8 cellular contexts compared by ENCODE assay signal in genomic region chr18:77100751-77101355, GRCh38. TPM values are rescaled to one million over a fixed set of nuclear protein-coding genes. Genes with fewer than 3 reads are reported as not detected.
DNase-seq lines count a peak whose midpoint lies in the region; ATAC-seq and TF ChIP-seq lines count a peak whose summit lies in the region.

No MANE protein-coding gene starts in this region.

- peak overlapping the region; percentile 70 to 83 (median 77) for H3K9ac ChIP-seq in BLaER1 treated with 17β-estradiol and CSF1 and Interleukin-3, amounts not matched to agents 10 nM and 100 nM
- peak overlapping the region; percentile 74 for H3K9ac ChIP-seq in OCI-LY3 (ENCODE audit: low read length)

- no peaks in the 10 kb centered on the region for H3K36me3 Mint-ChIP-seq in nephron (ENCODE audit: low read depth)

- no peaks in the 10 kb centered on the region for H3K27me3 Mint-ChIP-seq in nephron (ENCODE audit: low read depth)

- H2AFZ ChIP-seq in OCI-LY3 (ENCODE audit: low read depth, low read length) = no peak overlapping the region

- no peak for ATAC-seq in omental fat pad (ENCODE audit: low FRiP score)
- no peak for ATAC-seq in GM19328 (IDR thresholded peaks at IDR 0.05; ENCODE audit: unreplicated experiment)

- H3K27me3 ChIP-seq in BLaER1 treated with 17β-estradiol and CSF1 and Interleukin-3, amounts not matched to agents 10 nM and 100 nM = no peaks in the 10 kb centered on the region
- H3K27me3 ChIP-seq in OCI-LY3 (ENCODE audit: low read depth, low read length) (no peaks in the 10 kb centered on the region), breast epithelium (no peaks in the 10 kb centered on the region)

- TF ChIP-seq CTCF in OCI-LY3 (IDR thresholded peaks at IDR 0.05; ENCODE audit: low read depth, low read length) = no peak
- TF ChIP-seq CTCF in breast epithelium (IDR thresholded peaks at IDR 0.05) = no peak
- TF ChIP-seq CTCF in nephron (IDR thresholded peaks at IDR 0.05; ENCODE audit: unreplicated experiment in 3 of 3) = no peak
- no peak for TF ChIP-seq CTCF in omental fat pad (IDR thresholded peaks at IDR 0.05)
- no peak for TF ChIP-seq CTCF in GM10266 (IDR thresholded peaks at IDR 0.05; ENCODE audit: control insufficient read depth, insufficient read depth, low read depth, missing control alignments)

- peak overlapping the region; percentile 75 to 94 (median 88) for H3K27ac ChIP-seq in BLaER1 treated with 17β-estradiol and CSF1 and Interleukin-3, amounts not matched to agents 10 nM and 100 nM
- H3K27ac ChIP-seq in OCI-LY3 (ENCODE audit: low read length) = peak overlapping the region; percentile 92
- H3K27ac ChIP-seq in breast epithelium = peak overlapping the region; percentile 75 to 93

- H3K4me3 ChIP-seq in BLaER1 treated with 17β-estradiol and CSF1 and Interleukin-3, amounts not matched to agents 10 nM and 100 nM = peak overlapping the region in 4 of 10 experiments; percentile 21 to 54 (median 35); a peak in 7 of 20 replicates
- peak overlapping the region; percentile 57 for H3K4me3 ChIP-seq in OCI-LY3 (ENCODE audit: low read length)
- H3K4me3 ChIP-seq in breast epithelium = peak overlapping the region in 1 of 3 donors; percentile 37

- H3K9me3 ChIP-seq in BLaER1 treated with 17β-estradiol and CSF1 and Interleukin-3, amounts not matched to agents 10 nM and 100 nM (replicated peaks in 1 of 11) = no peaks in the 10 kb centered on the region
- H3K9me3 ChIP-seq in OCI-LY3 (ENCODE audit: insufficient read depth, low read length) = no peaks in the 10 kb centered on the region
- H3K9me3 ChIP-seq in breast epithelium = no peaks in the 10 kb centered on the region

- H3K27ac Mint-ChIP-seq in nephron = peak overlapping the region; percentile 97 to 100 (median 98)

- H3K4me2 ChIP-seq in BLaER1 treated with 17β-estradiol and CSF1 and Interleukin-3, amounts not matched to agents 10 nM and 100 nM = peak overlapping the region; percentile 80 to 97 (median 89)
- H3K4me2 ChIP-seq in OCI-LY3 (ENCODE audit: low read length) = peak overlapping the region; percentile 77

- H3K4me1 Mint-ChIP-seq in nephron = peaks cover 94% of the 10 kb centered on the region

- intact Hi-C loops in breast epithelium (cut with DNase I; ENCODE audit: low total_unique reads) = no loop called here

- peaks cover 25% of the 10 kb centered on the region for H3K79me2 ChIP-seq in OCI-LY3 (ENCODE audit: low read length)

- peaks cover 0 to 69% (median 5%) of the 10 kb centered on the region in 11 experiments; a peak in 12 of 22 replicates for H4K20me1 ChIP-seq in BLaER1 treated with 17β-estradiol and CSF1 and Interleukin-3, amounts not matched to agents 10 nM and 100 nM
- H4K20me1 ChIP-seq in OCI-LY3 (ENCODE audit: insufficient read depth, low read length) = no peaks in the 10 kb centered on the region

- H3K36me3 ChIP-seq in BLaER1 treated with 17β-estradiol and CSF1 and Interleukin-3, amounts not matched to agents 10 nM and 100 nM = peaks cover 60 to 86% (median 71%) of the 10 kb centered on the region in 11 experiments
- peaks cover 53% of the 10 kb centered on the region for H3K36me3 ChIP-seq in OCI-LY3 (replicated peaks; ENCODE audit: low read depth, low read length)
- H3K36me3 ChIP-seq in breast epithelium = no peaks in the 10 kb centered on the region

- H3K4me3 Mint-ChIP-seq in nephron = peak overlapping the region in 1 of 3 experiments; percentile 46

- no peaks in the 10 kb centered on the region for H3K9me3 Mint-ChIP-seq in nephron

- no peak for TF ChIP-seq POLR2A in breast epithelium (IDR thresholded peaks at IDR 0.05)

- peaks cover 88 to 100% (median 99%) of the 10 kb centered on the region in 10 experiments for H3K4me1 ChIP-seq in BLaER1 treated with 17β-estradiol and CSF1 and Interleukin-3, amounts not matched to agents 10 nM and 100 nM
- peaks cover 90% of the 10 kb centered on the region for H3K4me1 ChIP-seq in OCI-LY3 (ENCODE audit: low read length)
- H3K4me1 ChIP-seq in breast epithelium = peaks cover 0 to 9% of the 10 kb centered on the region in 2 donors

- no peak for DNase-seq in breast epithelium (ENCODE audit: low spot score in 2 of 2)
- no peak for DNase-seq in omental fat pad (ENCODE audit: low spot score)
- no peak for DNase-seq in RKO (ENCODE audit: low spot score)
- no peak for DNase-seq in GM10266 (ENCODE audit: extremely low spot score)

RNA-seq across cellular contexts. Expression of gene MBP, which starts 31.7 kb away (rescaled TPM):
- total RNA-seq in breast epithelium (10 to 100 TPM; 27.2 to 46.2 (median 32.4) TPM), omental fat pad (10 to 100 TPM; 27.4 to 50.9 (median 36.0) TPM)
